Comparison of ENCODE assay signal across 19 cellular contexts in the genomic region with DNA sequence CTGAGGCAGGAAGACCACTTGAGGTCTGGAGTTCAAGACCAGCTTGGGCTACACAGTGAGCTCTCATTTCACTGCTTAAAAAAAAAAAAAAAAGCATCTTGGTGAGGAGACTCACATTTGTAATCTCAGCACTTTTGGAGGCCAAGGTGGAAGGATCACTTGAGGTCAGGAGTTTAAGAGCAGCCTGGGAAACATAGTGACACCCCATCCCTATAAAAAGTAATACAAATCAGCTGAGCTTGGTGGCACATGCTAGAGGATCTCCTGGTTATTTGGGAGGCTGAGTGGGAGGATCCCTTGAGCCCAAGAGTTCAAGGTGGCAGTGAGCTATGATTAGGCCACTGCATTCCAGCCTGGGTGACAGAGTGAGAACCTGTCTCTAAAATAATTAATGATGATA. TPM values are rescaled to one million over a fixed set of nuclear protein-coding genes. Genes with fewer than 3 reads are reported as not detected.
A peak's percentile ranks its signal among the peaks of the same experiment; 100 is the strongest.
DNase-seq lines count a peak whose midpoint lies in the region; ATAC-seq and TF ChIP-seq lines count a peak whose summit lies in the region.
"Had no signal": no experiment of that assay in that cellular context is flagged by ENCODE, and none has a peak within 500 bp of the region (broad histone marks: within the 10 kb centered on the region; RNA-seq: fewer than 3 reads in every experiment).

No MANE protein-coding gene starts in this region.

- intact Hi-C loops in CD4-positive, alpha-beta T cell (cut with DNase I, micrococcal nuclease): loop anchor here (5.0 to 10.0 kb wide), 3 partner anchors 47 to 317 kb away; no protein-coding TSS in a partner anchor
- intact Hi-C loops in OCI-LY7 (cut with micrococcal nuclease; ENCODE audit: unreplicated experiment) (loop anchor here (10.0 kb wide), 1 partner anchor 317 kb away; no protein-coding TSS in a partner anchor), dorsolateral prefrontal cortex (cut with DNase I) (no loop called here)

- no peak overlapping the region for H3K27ac ChIP-seq in CD4-positive, alpha-beta T cell (ENCODE audit: low read depth, low read length)
- peak overlapping the region; percentile 96 for H3K27ac ChIP-seq in OCI-LY7 (ENCODE audit: low read depth, low read length, poor library complexity, severe bottlenecking)
- no peak overlapping the region for H3K27ac ChIP-seq in dorsolateral prefrontal cortex
- H3K27ac ChIP-seq: BLaER1, colonic mucosa had no signal

- peaks cover 32% of the 10 kb centered on the region for H4K20me1 ChIP-seq in OCI-LY7 (ENCODE audit: insufficient read depth, low read length)

- no peak overlapping the region for H2AFZ ChIP-seq in OCI-LY7 (ENCODE audit: low read length)

- no peak for ATAC-seq in CD4-positive, alpha-beta T cell (ENCODE audit: poor library complexity)
- ATAC-seq: GM12878, sciatic nerve had no signal

- no peaks in the 10 kb centered on the region for H3K27me3 ChIP-seq in CD4-positive, alpha-beta T cell (ENCODE audit: control insufficient read depth, insufficient read depth, low read length)
- no peaks in the 10 kb centered on the region for H3K27me3 ChIP-seq in dorsolateral prefrontal cortex
- H3K27me3 ChIP-seq: BLaER1, colonic mucosa had no signal

- no peak overlapping the region for H3K4me3 Mint-ChIP-seq in CD4-positive, alpha-beta T cell

- peaks cover 45% of the 10 kb centered on the region for H3K4me1 ChIP-seq in OCI-LY7 (ENCODE audit: insufficient read depth, low read length, poor library complexity, severe bottlenecking)

- H3K9me3 ChIP-seq in CD4-positive, alpha-beta T cell (ENCODE audit: control insufficient read depth, low read length): no peaks in the 10 kb centered on the region
- H3K9me3 ChIP-seq in OCI-LY7 (ENCODE audit: low read length): no peaks in the 10 kb centered on the region
- H3K9me3 ChIP-seq: BLaER1, colonic mucosa had no signal

- peak overlapping the region; percentile 97 for H3K27ac Mint-ChIP-seq in CD4-positive, alpha-beta T cell

- no TSS peak for BruUV-seq in OCI-LY7 (replicated peaks; lab: Mats Ljungman, UMichigan)

- no peak for TF ChIP-seq CTCF in CD4-positive, alpha-beta T cell (IDR thresholded peaks at IDR 0.05)
- no peak for TF ChIP-seq CTCF in OCI-LY7 (conservative IDR thresholded peaks at IDR 0.05; ENCODE audit: low read length)
- TF ChIP-seq CTCF in fibroblast of mammary gland (conservative IDR thresholded peaks at IDR 0.05; ENCODE audit: control insufficient read depth, insufficient read depth, low read depth, low read length): no peak
- TF ChIP-seq CTCF in dorsolateral prefrontal cortex (IDR thresholded peaks at IDR 0.05 in 54 of 56, conservative IDR thresholded peaks at IDR 0.05 in 2 of 56; ENCODE audit: low read depth in 1 of 56, partially characterized antibody in 56 of 56): no peak

- CTCF ChIA-PET in CD4-positive, alpha-beta T cell (lab: Charles Lee): interaction anchor here (0.6 kb wide), 1 partner anchor 117 kb away, joined by 3 read pairs; no protein-coding TSS in a partner anchor
- CTCF ChIA-PET in OCI-LY7 (lab: Charles Lee; ENCODE audit: unreplicated experiment): no interaction called here

- H3K4me3 ChIP-seq in OCI-LY7 (ENCODE audit: low read depth, low read length, poor library complexity, severe bottlenecking) (no peak overlapping the region), fibroblast of mammary gland (ENCODE audit: control insufficient read depth, low read depth, low read length) (no peak overlapping the region), dorsolateral prefrontal cortex (no peak overlapping the region)
- H3K4me3 ChIP-seq: BLaER1, colonic mucosa, GM12878 had no signal

- no peaks in the 10 kb centered on the region for H3K27me3 Mint-ChIP-seq in CD4-positive, alpha-beta T cell

- peaks cover 66% of the 10 kb centered on the region for H3K36me3 Mint-ChIP-seq in CD4-positive, alpha-beta T cell (ENCODE audit: low read depth)

- no peak overlapping the region for H3K4me2 ChIP-seq in OCI-LY7 (ENCODE audit: low read length)
- H3K4me2 ChIP-seq: BLaER1 had no signal

- H3K9me2 ChIP-seq in OCI-LY7 (ENCODE audit: insufficient read depth, low read length): no peaks in the 10 kb centered on the region

- H3K9me3 Mint-ChIP-seq in CD4-positive, alpha-beta T cell: no peaks in the 10 kb centered on the region

- peaks cover 53% of the 10 kb centered on the region for H3K36me3 ChIP-seq in OCI-LY7 (ENCODE audit: insufficient read depth, low read length)
- H3K36me3 ChIP-seq: colonic mucosa had no signal

- H3K79me2 ChIP-seq in OCI-LY7 (ENCODE audit: insufficient read depth, low read depth, low read length): peaks cover 44% of the 10 kb centered on the region

- H3K4me1 Mint-ChIP-seq in CD4-positive, alpha-beta T cell (ENCODE audit: low read depth): peaks cover 80% of the 10 kb centered on the region

- DNase-seq in CD4-positive, alpha-beta T cell: no peak
- DNase-seq in EL (peak; percentile 11), OCI-LY7 (ENCODE audit: low spot score) (peak; percentile 14), fibroblast of mammary gland (ENCODE audit: low read depth) (peak; percentile 17), superior temporal gyrus (ENCODE audit: extremely low spot score) (no peak), dorsolateral prefrontal cortex (no peak), HCEC 1CT (no peak)
- DNase-seq: activated CD4-positive, alpha-beta T cell treated with anti-CD3 and anti-CD28 coated beads, Interleukin-2, amount 50 U/mL, for 48 hours; activated effector memory CD4-positive, alpha-beta T cell treated with Interleukin-2 at 50 U/mL for 16 hours; anterior cingulate cortex; colonic mucosa; erythroblast; islet precursor cell; NCI-H187 treated with DMSO at 0.1 percent for 48 hours; OCI-M1; stimulated activated CD4-positive, alpha-beta T cell treated with anti-CD3 and anti-CD28 coated beads, Interleukin-4, amount 100 ng/mL, for 1 hour had no signal

- POLR2A ChIA-PET in CD4-positive, alpha-beta T cell (lab: Charles Lee): interaction anchor here (0.6 to 5.0 kb wide), 2 partner anchors 30 to 75 kb away, joined by 3 to 139 read pairs; a partner anchor contains a TSS
- POLR2A ChIA-PET in OCI-LY7 (lab: Charles Lee): interaction anchor here (0.8 to 8.6 kb wide), 6 partner anchors 7 to 140 kb away, joined by 3 to 362 read pairs (median 8); a partner anchor contains a TSS

RNA-seq across cellular contexts. Expression of a gene that starts 29.4 kb away (rescaled TPM):
- total RNA-seq in CD4-positive, alpha-beta T cell: 10 to 100 TPM; 53.2 to 58.3 TPM
- 73.5 and 80.9 TPM in 2 replicates for total RNA-seq in OCI-LY7 (2014; rRNA removed; shearing (Covaris generic))
- total RNA-seq in OCI-LY7 (2022) (167 and 188 TPM in 2 replicates), dorsolateral prefrontal cortex (10 to 100 TPM; 36.9 to 66.3 (median 53.8) TPM)

Comparison
In these comparisons a context has a peak if more than half of its experiments do, and no peak if none do; other contexts are left out.
1. DNase-seq: peak in EL (single experiment), OCI-LY7 (single experiment) and fibroblast of mammary gland (single experiment); none in CD4-positive, alpha-beta T cell (0 of 10), superior temporal gyrus (single experiment), dorsolateral prefrontal cortex (0 of 10) and HCEC 1CT (single experiment).
2. intact Hi-C loops: an anchor here in CD4-positive, alpha-beta T cell (5.0 to 10.0 kb wide) and OCI-LY7 (10.0 kb wide); none called in dorsolateral prefrontal cortex.